12 cellular contexts compared by ENCODE assay signal in genomic region chrX:47196098-47196497, GRCh38. TPM values are rescaled to one million over a fixed set of nuclear protein-coding genes. Genes with fewer than 3 reads are reported as not detected.
A peak's percentile ranks its signal among the peaks of the same experiment; 100 is the strongest.
DNase-seq lines count a peak whose midpoint lies in the region; ATAC-seq lines count a peak whose summit lies in the region.
"Had no signal": no experiment of that assay in that cellular context is flagged by ENCODE, and none has a peak within 500 bp of the region (broad histone marks: within the 10 kb centered on the region; RNA-seq: fewer than 3 reads in every experiment).

No MANE protein-coding gene starts in this region.

- peak overlapping the region; percentile 56 for H3K56ac ChIP-seq in mesendoderm (ENCODE audit: low read length)

- no peak overlapping the region for H3K4ac ChIP-seq in mesendoderm (ENCODE audit: low read depth, low read length)

- peaks cover 55% of the 10 kb centered on the region for H3K4me1 ChIP-seq in adipocyte (ENCODE audit: control insufficient read depth, insufficient read depth, low read length)
- peaks cover 10% of the 10 kb centered on the region for H3K4me1 ChIP-seq in mesendoderm (ENCODE audit: control insufficient read depth, low read depth, low read length)

- peaks cover 46% of the 10 kb centered on the region for H3K36me3 Mint-ChIP-seq in stimulated activated naive CD8-positive, alpha-beta T cell treated with anti-CD3 and anti-CD28 coated beads, Interleukin-15, Interleukin-2, amounts not matched to agents 100 ng/mL and 50 ng/mL, for 24 hours (ENCODE audit: low read depth)

- no peak overlapping the region for H3K23ac ChIP-seq in mesendoderm (ENCODE audit: low read length)

- peak overlapping the region; percentile 90 for H3K27ac Mint-ChIP-seq in stimulated activated naive CD8-positive, alpha-beta T cell treated with anti-CD3 and anti-CD28 coated beads, Interleukin-15, Interleukin-2, amounts not matched to agents 100 ng/mL and 50 ng/mL, for 24 hours

- H3K4me3 ChIP-seq in adipocyte (ENCODE audit: low read length) (peak overlapping the region; percentile 37), mesendoderm (ENCODE audit: low read length) (no peak overlapping the region)

- H3K9me3 Mint-ChIP-seq in stimulated activated naive CD8-positive, alpha-beta T cell treated with anti-CD3 and anti-CD28 coated beads, Interleukin-15, Interleukin-2, amounts not matched to agents 100 ng/mL and 50 ng/mL, for 24 hours: no peaks in the 10 kb centered on the region

- no peak overlapping the region for H3K18ac ChIP-seq in mesendoderm (ENCODE audit: low read length)

- H2BK5ac ChIP-seq in mesendoderm (ENCODE audit: low read length): no peak overlapping the region

- H3K4me2 ChIP-seq in mesendoderm (ENCODE audit: low read length): peak overlapping the region; percentile 25

- DNase-seq in stimulated activated naive CD8-positive, alpha-beta T cell treated with anti-CD3 and anti-CD28 coated beads, Interleukin-15, Interleukin-2, amounts not matched to agents 100 U/mL and 50 U/mL, for 24 hours: no peak
- DNase-seq in adipocyte (ENCODE audit: low read depth) (no peak), mesendoderm (peak; percentile 56), mucosa of gallbladder (ENCODE audit: low spot score) (no peak), iPS-NIHi11 (ENCODE audit: low spot score) (no peak)
- no peak for DNase-seq in stimulated activated CD4-positive, alpha-beta T cell treated with anti-CD3 and anti-CD28 coated beads, Interleukin-12 subunit alpha, Interleukin-12 subunit beta, amount 100 ng/mL, for 4 hours
- DNase-seq: esophagus squamous epithelium, NCI-H69, small intestine, trophoblast cell had no signal

- H3K4me3 Mint-ChIP-seq in stimulated activated naive CD8-positive, alpha-beta T cell treated with anti-CD3 and anti-CD28 coated beads, Interleukin-15, Interleukin-2, amounts not matched to agents 100 ng/mL and 50 ng/mL, for 24 hours: peak overlapping the region; percentile 92

- peaks cover 3% of the 10 kb centered on the region for H3K79me1 ChIP-seq in mesendoderm (ENCODE audit: low read length)

- no peak for ATAC-seq in stimulated activated naive CD8-positive, alpha-beta T cell treated with anti-CD3 and anti-CD28 coated beads, Interleukin-15, Interleukin-2, amounts not matched to agents 100 U/mL and 50 U/mL, for 24 hours
- no peak for ATAC-seq in GM18909 (IDR thresholded peaks at IDR 0.05; ENCODE audit: poor library complexity, unreplicated experiment)

- H4K8ac ChIP-seq in mesendoderm (ENCODE audit: low read depth, low read length): no peak overlapping the region

- no CpG with 5 or more reads among the region's 3 CpGs for WGBS in mesendoderm (ENCODE audit: extremely low coverage, insufficient coverage, low lambda C conversion rate)

- H3K79me2 ChIP-seq in mesendoderm (ENCODE audit: control insufficient read depth, insufficient read depth, low read length): peaks cover 43% of the 10 kb centered on the region

- H3K4me1 Mint-ChIP-seq in stimulated activated naive CD8-positive, alpha-beta T cell treated with anti-CD3 and anti-CD28 coated beads, Interleukin-15, Interleukin-2, amounts not matched to agents 100 ng/mL and 50 ng/mL, for 24 hours (ENCODE audit: low read depth): peaks cover 42% of the 10 kb centered on the region

- no peaks in the 10 kb centered on the region for H3K27me3 Mint-ChIP-seq in stimulated activated naive CD8-positive, alpha-beta T cell treated with anti-CD3 and anti-CD28 coated beads, Interleukin-15, Interleukin-2, amounts not matched to agents 100 ng/mL and 50 ng/mL, for 24 hours

- peaks cover 7% of the 10 kb centered on the region for H3K27me3 ChIP-seq in adipocyte (replicated peaks; ENCODE audit: control insufficient read depth, insufficient read depth, low read length)
- H3K27me3 ChIP-seq in mesendoderm (ENCODE audit: insufficient read depth, low read length, poor library complexity): no peaks in the 10 kb centered on the region
- H3K27me3 ChIP-seq: esophagus squamous epithelium had no signal

- no peak overlapping the region for H2AK5ac ChIP-seq in mesendoderm (ENCODE audit: low read length)

- H4K5ac ChIP-seq in mesendoderm (ENCODE audit: low read length): no peak overlapping the region

- H2BK120ac ChIP-seq in mesendoderm (ENCODE audit: low read depth, low read length): no peak overlapping the region

- H2BK15ac ChIP-seq in mesendoderm (replicated peaks; ENCODE audit: low read depth): no peak overlapping the region

- no peaks in the 10 kb centered on the region for H3K9me3 ChIP-seq in adipocyte (ENCODE audit: control insufficient read depth, low read length)
- H3K9me3 ChIP-seq: esophagus squamous epithelium had no signal

- peaks cover 33% of the 10 kb centered on the region for H3K36me3 ChIP-seq in adipocyte (ENCODE audit: control insufficient read depth, insufficient read depth, low read length, severe bottlenecking)
- H3K36me3 ChIP-seq in mesendoderm (ENCODE audit: control insufficient read depth, insufficient read depth, low read length): peaks cover 14% of the 10 kb centered on the region

- H3K27ac ChIP-seq in mesendoderm (ENCODE audit: low read depth, low read length): no peak overlapping the region

- H3K9ac ChIP-seq in adipocyte (ENCODE audit: low read length): peak overlapping the region; percentile 46
- peak overlapping the region; percentile 24 for H3K9ac ChIP-seq in mesendoderm (ENCODE audit: low read length)

RNA-seq across cellular contexts. Expression of gene UBA1, which starts 2.5 kb away (rescaled TPM):
- polyA plus RNA-seq in mesendoderm (2013, experiment 1 of 2): 144 TPM
- polyA plus RNA-seq in mesendoderm (2013, experiment 2 of 2): 143 TPM
- total RNA-seq in mucosa of gallbladder: 252 TPM

RNA-seq across cellular contexts. Expression of gene CDK16, which starts 22.4 kb away (rescaled TPM):
- 69.4 TPM for polyA plus RNA-seq in mesendoderm (2013, experiment 1 of 2)
- 72.7 TPM for polyA plus RNA-seq in mesendoderm (2013, experiment 2 of 2)
- total RNA-seq in mucosa of gallbladder: 80.9 TPM

RNA-seq across cellular contexts. Expression of gene USP11, which starts 36.7 kb away (rescaled TPM):
- 40.0 TPM for polyA plus RNA-seq in mesendoderm (2013, experiment 1 of 2)
- 39.8 TPM for polyA plus RNA-seq in mesendoderm (2013, experiment 2 of 2)
- 59.0 TPM for total RNA-seq in mucosa of gallbladder

RNA-seq across cellular contexts. Expression of gene RBM10, which starts 51.1 kb away (rescaled TPM):
- 49.5 TPM for polyA plus RNA-seq in mesendoderm (2013, experiment 1 of 2)
- polyA plus RNA-seq in mesendoderm (2013, experiment 2 of 2): 49.6 TPM
- 47.6 TPM for total RNA-seq in mucosa of gallbladder

RNA-seq across cellular contexts. Expression of gene NDUFB11, which starts 51.6 kb away (rescaled TPM):
- polyA plus RNA-seq in mesendoderm (2013, experiment 1 of 2): 100 TPM
- polyA plus RNA-seq in mesendoderm (2013, experiment 2 of 2): 101 TPM
- 77.4 TPM for total RNA-seq in mucosa of gallbladder
